In the genomic region with DNA sequence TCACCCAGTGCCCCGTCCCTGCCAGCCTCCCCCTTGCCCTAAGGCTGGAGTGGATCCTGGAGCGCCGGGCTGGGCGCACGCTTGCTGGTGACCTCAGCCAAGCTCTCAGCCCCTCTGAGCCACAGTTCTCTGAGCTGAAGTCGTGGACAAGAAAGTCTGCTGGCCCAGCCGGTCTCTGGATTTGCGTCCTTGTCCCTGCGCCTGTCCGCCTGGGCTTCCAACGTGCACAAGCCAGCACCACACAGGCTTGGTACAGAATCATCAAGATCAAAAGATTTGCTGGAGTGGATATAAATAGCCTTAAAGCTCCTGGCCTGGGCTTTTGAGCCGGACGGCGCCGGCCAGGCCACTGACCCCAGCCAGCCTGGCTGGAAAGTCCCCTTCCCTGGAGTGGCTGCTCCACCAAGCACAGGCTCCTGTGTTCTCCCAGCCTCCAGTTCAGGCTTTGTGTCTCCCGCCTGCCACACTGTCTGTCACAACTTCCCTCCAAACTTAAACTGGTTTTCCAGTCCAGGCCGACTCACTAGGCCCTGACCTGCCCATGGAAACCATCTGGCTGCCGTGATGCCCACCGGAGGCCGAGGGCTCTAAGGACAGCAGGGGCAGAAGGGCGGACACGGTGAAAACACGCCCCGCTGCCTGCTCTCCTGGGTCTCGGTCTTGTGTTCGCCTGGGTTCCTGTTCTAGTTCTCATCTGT, we compare ENCODE assay signal across 1 cellular context.
TF ChIP-seq lines count a peak whose summit lies in the region.

No MANE protein-coding gene starts in this region.

TF ChIP-seq in H1, 55 proteins besides CTCF, POLR2A, EP300 and RAD21 (continued from another document):
- TF ChIP-seq BACH1 (IDR thresholded peaks at IDR 0.05; ENCODE audit: low read length) (no peak), PHF8 (conservative IDR thresholded peaks at IDR 0.05; ENCODE audit: low read depth, low read length) (no peak), RFX5 (IDR thresholded peaks at IDR 0.05; ENCODE audit: borderline replicate concordance, low read depth, low read length) (no peak), CTBP2 (IDR thresholded peaks at IDR 0.05; ENCODE audit: borderline replicate concordance, insufficient read depth, insufficient read length, low read length) (no peak), TEAD4 (IDR thresholded peaks at IDR 0.05; ENCODE audit: low read depth, low read length) (no peak), TCF12 (IDR thresholded peaks at IDR 0.05; ENCODE audit: low read depth, low read length) (no peak), CBX5 (IDR thresholded peaks at IDR 0.05; ENCODE audit: low read depth, low read length) (no peak), SIN3A (conservative IDR thresholded peaks at IDR 0.05 in 1 of 2, IDR thresholded peaks at IDR 0.05 in 1 of 2; ENCODE audit: low read depth in 1 of 2, low read length in 2 of 2) (no peak), RNF2 (IDR thresholded peaks at IDR 0.05; ENCODE audit: borderline replicate concordance, low read depth, low read length, missing control alignments, poor library complexity, severe bottlenecking) (no peak), SUZ12 (IDR thresholded peaks at IDR 0.05; ENCODE audit: low read length) (no peak), TAF7 (optimal IDR thresholded peaks at IDR 0.05; ENCODE audit: borderline replicate concordance, low read depth, low read length) (no peak), NRF1 (IDR thresholded peaks at IDR 0.05; ENCODE audit: low read depth, low read length) (no peak)
- TF ChIP-seq, protein P1, sequence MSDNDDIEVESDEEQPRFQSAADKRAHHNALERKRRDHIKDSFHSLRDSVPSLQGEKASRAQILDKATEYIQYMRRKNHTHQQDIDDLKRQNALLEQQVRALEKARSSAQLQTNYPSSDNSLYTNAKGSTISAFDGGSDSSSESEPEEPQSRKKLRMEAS (IDR thresholded peaks at IDR 0.05) = no peak
TF ChIP-seq in H1: peak in this region for 0.
